Comparison of ENCODE assay signal across 8 cellular contexts in the genomic region with DNA sequence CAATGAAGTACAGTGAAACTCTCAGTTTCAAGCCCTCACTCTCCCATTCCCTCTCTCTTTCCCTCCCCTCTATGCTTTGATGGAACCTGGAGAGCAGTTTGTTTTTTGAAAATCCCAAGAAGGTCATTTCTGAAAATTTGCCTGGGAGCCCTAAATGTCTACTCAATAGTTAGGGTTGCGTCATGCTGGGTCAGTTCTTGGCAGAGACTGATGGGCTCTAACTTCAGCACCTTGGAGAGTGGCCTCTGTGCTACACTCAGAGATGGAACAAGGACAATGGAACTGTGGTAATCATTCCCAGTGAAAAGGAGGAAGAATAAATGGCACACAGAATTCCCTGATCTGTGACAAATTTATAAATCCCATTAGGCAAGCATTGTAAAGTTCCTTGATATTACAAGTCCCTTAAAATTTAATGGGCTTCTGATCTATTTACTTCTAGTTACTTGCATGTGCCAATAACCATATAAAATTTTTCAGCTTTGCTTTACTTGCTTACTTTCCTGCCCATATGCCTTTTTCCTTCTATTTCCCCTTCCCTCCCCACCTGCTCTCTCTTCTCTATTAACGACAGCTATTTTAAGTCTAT.
DNase-seq lines count a peak whose midpoint lies in the region; ATAC-seq lines count a peak whose summit lies in the region.

No MANE protein-coding gene starts in this region.

- peak; percentile 48 for DNase-seq in AG08395 (ENCODE audit: low spot score)
- DNase-seq in HPDE6-E6E7 (ENCODE audit: extremely low spot score) = peak; percentile 22
- DNase-seq in activated CD8-positive, alpha-beta T cell treated with anti-CD3 and anti-CD28 coated beads, Interleukin-2, amount 10 ng/mL, durations not matched to agents 7 days and 5 days = peak; percentile 29
- DNase-seq in inferior parietal cortex (ENCODE audit: extremely low spot score) = peak; percentile 11
- no peak for DNase-seq in NCI-H510A (lab: John Stamatoyannopoulos, UW)
- DNase-seq in putamen (ENCODE audit: low spot score) = no peak
- no peak for DNase-seq in activated gamma-delta T cell (lab: John Stamatoyannopoulos, UW)
- no peak for DNase-seq in stimulated activated naive CD4-positive, alpha-beta T cell (lab: John Stamatoyannopoulos, UW)

- no peak overlapping the region for H3K27ac Mint-ChIP-seq in activated CD8-positive, alpha-beta T cell treated with anti-CD3 and anti-CD28 coated beads, Interleukin-2, amount 10 ng/mL, durations not matched to agents 7 days and 5 days

- no peaks in the 10 kb centered on the region for H3K9me3 Mint-ChIP-seq in activated CD8-positive, alpha-beta T cell treated with anti-CD3 and anti-CD28 coated beads, Interleukin-2, amount 10 ng/mL, durations not matched to agents 7 days and 5 days (ENCODE audit: insufficient read depth)

- H3K4me1 Mint-ChIP-seq in activated CD8-positive, alpha-beta T cell treated with anti-CD3 and anti-CD28 coated beads, Interleukin-2, amount 10 ng/mL, durations not matched to agents 7 days and 5 days (ENCODE audit: low read depth) = no peaks in the 10 kb centered on the region

- POLR2A ChIA-PET in activated CD8-positive, alpha-beta T cell treated with anti-CD3 and anti-CD28 coated beads, Interleukin-2, amount 10 ng/mL, durations not matched to agents 7 days and 5 days (lab: Charles Lee) = no interaction called here

- CTCF ChIA-PET in activated CD8-positive, alpha-beta T cell treated with anti-CD3 and anti-CD28 coated beads, Interleukin-2, amount 10 ng/mL, durations not matched to agents 7 days and 5 days (lab: Charles Lee) = no interaction called here

- H3K4me3 Mint-ChIP-seq in activated CD8-positive, alpha-beta T cell treated with anti-CD3 and anti-CD28 coated beads, Interleukin-2, amount 10 ng/mL, durations not matched to agents 7 days and 5 days = no peak overlapping the region

- no peaks in the 10 kb centered on the region for H3K36me3 Mint-ChIP-seq in activated CD8-positive, alpha-beta T cell treated with anti-CD3 and anti-CD28 coated beads, Interleukin-2, amount 10 ng/mL, durations not matched to agents 7 days and 5 days (ENCODE audit: low read depth)

- H3K27me3 Mint-ChIP-seq in activated CD8-positive, alpha-beta T cell treated with anti-CD3 and anti-CD28 coated beads, Interleukin-2, amount 10 ng/mL, durations not matched to agents 7 days and 5 days (ENCODE audit: low read depth) = peaks cover 2% of the 10 kb centered on the region

- no peak for ATAC-seq in activated CD8-positive, alpha-beta T cell treated with anti-CD3 and anti-CD28 coated beads, Interleukin-2, amount 10 ng/mL, durations not matched to agents 7 days and 5 days

Comparison
In these comparisons a context has a peak if more than half of its experiments do, and no peak if none do; other contexts are left out.
1. DNase-seq: peak in AG08395 (single experiment), HPDE6-E6E7 (single experiment), activated CD8-positive, alpha-beta T cell treated with anti-CD3 and anti-CD28 coated beads, Interleukin-2, amount 10 ng/mL, durations not matched to agents 7 days and 5 days (single experiment) and inferior parietal cortex (single experiment); none in NCI-H510A (single experiment), putamen (single experiment), activated gamma-delta T cell (single experiment) and stimulated activated naive CD4-positive, alpha-beta T cell (0 of 6).